Comparison of ENCODE assay signal across 8 cellular contexts in genomic region chr19:48635966-48636858, GRCh38. TPM values are rescaled to one million over a fixed set of nuclear protein-coding genes. Genes with fewer than 3 reads are reported as not detected.
DNase-seq lines count a peak whose midpoint lies in the region; ATAC-seq and TF ChIP-seq lines count a peak whose summit lies in the region.

No MANE protein-coding gene starts in this region.

- peak overlapping the region; percentile 81 for H3K4me3 ChIP-seq in colonic mucosa
- peak overlapping the region; percentile 78 to 91 for H3K4me3 ChIP-seq in muscle layer of colon (ENCODE audit: low read depth in 1 of 2, low read length in 2 of 2)

- CTCF ChIA-PET in GM10248 (lab: Yijun Ruan, JAX) = interaction anchor here (0.6 kb wide), 1 partner anchor 10 kb away, joined by 3 read pairs; no protein-coding TSS in a partner anchor

- H3K27ac ChIP-seq in colonic mucosa (peak overlapping the region; percentile 93), muscle layer of colon (ENCODE audit: low read depth, low read length) (peak overlapping the region; percentile 64)

- peak; percentile 30 for DNase-seq in DMS153 treated with DMSO at 0.1 percent for 48 hours (lab: John Stamatoyannopoulos, UW; ENCODE audit: unreplicated experiment)
- no peak for DNase-seq in DMS153 (lab: John Stamatoyannopoulos, UW)
- DNase-seq in NCI-H69 (lab: John Stamatoyannopoulos, UW) = peak; percentile 64
- DNase-seq in colonic mucosa = peak; percentile 72
- no peak for DNase-seq in NCI-H524 treated with DMSO at 0.1 percent for 48 hours (lab: John Stamatoyannopoulos, UW)
- DNase-seq in GM10248 (ENCODE audit: extremely low spot score) = no peak

- POLR2A ChIA-PET in GM10248 (lab: Yijun Ruan, JAX) = no interaction called here

- intact Hi-C loops in colonic mucosa (cut with DNase I) = no loop called here

- H3K9ac ChIP-seq in colonic mucosa (ENCODE audit: low read depth in 2 of 2, low read length in 2 of 2) = peak overlapping the region; percentile 82 to 99
- peak overlapping the region; percentile 75 for H3K9ac ChIP-seq in muscle layer of colon (ENCODE audit: low read length)

- no peaks in the 10 kb centered on the region for H3K27me3 ChIP-seq in colonic mucosa
- H3K27me3 ChIP-seq in muscle layer of colon (ENCODE audit: control insufficient read depth in 1 of 2, insufficient read depth in 2 of 2, low read length in 2 of 2) = no peaks in the 10 kb centered on the region

- H3K9me3 ChIP-seq in colonic mucosa (no peaks in the 10 kb centered on the region), muscle layer of colon (ENCODE audit: low read length) (no peaks in the 10 kb centered on the region)

- no peaks in the 10 kb centered on the region for H3K36me3 ChIP-seq in colonic mucosa
- peaks cover 24% of the 10 kb centered on the region for H3K36me3 ChIP-seq in muscle layer of colon (ENCODE audit: insufficient read depth, low read length)

- no peak for ATAC-seq in GM21619 (IDR thresholded peaks at IDR 0.05; ENCODE audit: unreplicated experiment)

- TF ChIP-seq CTCF in colonic mucosa (IDR thresholded peaks at IDR 0.05) = no peak
- no peak for TF ChIP-seq CTCF in GM10248 (IDR thresholded peaks at IDR 0.05; ENCODE audit: control extremely low read depth, extremely low read depth, low read depth, missing control alignments)

- H3K4me1 ChIP-seq in colonic mucosa (peaks cover 21% of the 10 kb centered on the region), muscle layer of colon (ENCODE audit: insufficient read depth, low read length) (peaks cover 42% of the 10 kb centered on the region)

RNA-seq across cellular contexts. Expression of gene DBP, which starts 1.0 kb away (rescaled TPM):
- 1 to 10 TPM; 4.7 to 8.9 TPM for total RNA-seq in colonic mucosa

RNA-seq across cellular contexts. Expression of gene CA11, which starts 9.8 kb away (rescaled TPM):
- 1 to 10 TPM; 1.4 to 2.7 TPM for total RNA-seq in colonic mucosa

RNA-seq across cellular contexts. Expression of gene SPHK2, which starts 16.9 kb away (rescaled TPM):
- 10 to 100 TPM; 36.2 to 48.4 TPM for total RNA-seq in colonic mucosa

RNA-seq across cellular contexts. Expression of gene RPL18, which starts 17.2 kb away (rescaled TPM):
- 1,000 to 10,000 TPM; 1,499 to 1,736 TPM for total RNA-seq in colonic mucosa

RNA-seq across cellular contexts. Expression of gene FAM83E, which starts 21.3 kb away (rescaled TPM):
- total RNA-seq in colonic mucosa = 100 to 1,000 TPM; 150 to 198 TPM

Comparison
In these comparisons a context has a peak if more than half of its experiments do, and no peak if none do; other contexts are left out.
1. DNase-seq: peak in DMS153 treated with DMSO at 0.1 percent for 48 hours (single experiment), NCI-H69 (single experiment) and colonic mucosa (single experiment); none in DMS153 (single experiment), NCI-H524 treated with DMSO at 0.1 percent for 48 hours (single experiment) and GM10248 (single experiment).